ENCODE assay signal across 7 cellular contexts in genomic region chr16:8850279-8850885, GRCh38. TPM values are rescaled to one million over a fixed set of nuclear protein-coding genes. Genes with fewer than 3 reads are reported as not detected.
DNase-seq lines count a peak whose midpoint lies in the region; ATAC-seq and TF ChIP-seq lines count a peak whose summit lies in the region.

No MANE protein-coding gene starts in this region.

- ATAC-seq in HCT116 (0 out of 2 replicates have a peak, but pooled peaks have one; percentile 7), T-helper 17 cell (peak; percentile 53), GM21619 (IDR thresholded peaks at IDR 0.05; ENCODE audit: unreplicated experiment) (no peak)

- DNase-seq in HCT116 (ENCODE audit: low read depth, low spot score) = no peak
- no peak for DNase-seq in T-helper 17 cell
- DNase-seq in fibroblast of villous mesenchyme (ENCODE audit: low read depth) = peak; percentile 83
- DNase-seq in smooth muscle cell (lab: John Stamatoyannopoulos, UW; ENCODE audit: unreplicated experiment) = no peak
- DNase-seq in mesendoderm = no peak
- DNase-seq in NCI-H2227 (lab: John Stamatoyannopoulos, UW; ENCODE audit: unreplicated experiment) = no peak

- peaks cover 20% of the 10 kb centered on the region for H3K4me1 Mint-ChIP-seq in T-helper 17 cell

- H3K27ac Mint-ChIP-seq in T-helper 17 cell = peak overlapping the region; percentile 79

- H3K79me1 ChIP-seq in mesendoderm (ENCODE audit: low read length) = peaks cover 6% of the 10 kb centered on the region

- no peaks in the 10 kb centered on the region for H3K9me3 ChIP-seq in HCT116 (ENCODE audit: control insufficient read depth in 1 of 2, insufficient read depth in 1 of 2, low read depth in 1 of 2, low read length in 2 of 2)
- H3K9me3 ChIP-seq in T-helper 17 cell (ENCODE audit: control insufficient read depth, low read length, poor library complexity, severe bottlenecking) = no peaks in the 10 kb centered on the region
- no peaks in the 10 kb centered on the region for H3K9me3 ChIP-seq in smooth muscle cell (replicated peaks; ENCODE audit: low read depth)

- no peak overlapping the region for H3K18ac ChIP-seq in mesendoderm (ENCODE audit: low read length)

- H3K36me3 ChIP-seq in HCT116 (ENCODE audit: control insufficient read depth in 1 of 2, insufficient read depth in 2 of 2, low read length in 2 of 2) (peaks cover 23 to 47% of the 10 kb centered on the region in 2 experiments; a peak in 3 of 4 replicates), smooth muscle cell (ENCODE audit: low read depth) (peaks cover 2% of the 10 kb centered on the region), mesendoderm (ENCODE audit: control insufficient read depth, insufficient read depth, low read length) (peaks cover 12% of the 10 kb centered on the region)

- TF ChIP-seq CTCF in HCT116 (IDR thresholded peaks at IDR 0.05 in 2 of 3, conservative IDR thresholded peaks at IDR 0.05 in 1 of 3; ENCODE audit: borderline replicate concordance in 1 of 3, insufficient read depth in 1 of 3, low read depth in 2 of 3, low read length in 2 of 3) (no peak), fibroblast of villous mesenchyme (IDR thresholded peaks at IDR 0.05; ENCODE audit: insufficient read depth, low read depth, low read length) (no peak), smooth muscle cell (IDR thresholded peaks at IDR 0.05; ENCODE audit: borderline replicate concordance, insufficient read depth, poor library complexity, severe bottlenecking) (no peak)

- no peak overlapping the region for H2BK15ac ChIP-seq in mesendoderm (replicated peaks; ENCODE audit: low read depth)

- H3K23ac ChIP-seq in mesendoderm (ENCODE audit: low read length) = no peak overlapping the region

- TF ChIP-seq POLR2A in HCT116 (IDR thresholded peaks at IDR 0.05; ENCODE audit: borderline replicate concordance, extremely low read depth, insufficient read depth, insufficient read length) = no peak

- peaks cover 6% of the 10 kb centered on the region for H3K36me3 Mint-ChIP-seq in T-helper 17 cell (ENCODE audit: low read depth)

- H2AK5ac ChIP-seq in mesendoderm (ENCODE audit: low read length) = no peak overlapping the region

- H3K4me3 Mint-ChIP-seq in T-helper 17 cell = no peak overlapping the region

- H4K5ac ChIP-seq in mesendoderm (ENCODE audit: low read length) = no peak overlapping the region

- no peak overlapping the region for H3K56ac ChIP-seq in mesendoderm (ENCODE audit: low read length)

- POLR2A ChIA-PET in HCT116 (lab: Charles Lee) = interaction anchor here (0.6 kb wide), 1 partner anchor 18 kb away, joined by 3 read pairs; the partner anchor contains the start of gene CARHSP1

- WGBS in smooth muscle cell (ENCODE audit: low lambda C conversion rate) = 79% methylated on average over 11 of the region's 11 CpGs
- no CpG with 5 or more reads among the region's 11 CpGs for WGBS in mesendoderm (ENCODE audit: extremely low coverage, insufficient coverage, low lambda C conversion rate)

- no peak overlapping the region for H4K8ac ChIP-seq in mesendoderm (ENCODE audit: low read depth, low read length)

- RAD21 ChIA-PET in HCT116 (lab: Charles Lee; ENCODE audit: low non-redundant PET in 1 of 2, low total read pairs in 2 of 2, uncharacterized antibody in 2 of 2, unreplicated experiment in 2 of 2) = interaction anchor here in 1 of 2 experiments (0.6 kb wide), 1 partner anchor 190 kb away, joined by 4 read pairs; no protein-coding TSS in a partner anchor

- H3K4me2 ChIP-seq in HCT116 (ENCODE audit: low read length) (no peak overlapping the region), smooth muscle cell (no peak overlapping the region), mesendoderm (ENCODE audit: low read length) (no peak overlapping the region)

- H3K9ac ChIP-seq in HCT116 (ENCODE audit: low read length) = no peak overlapping the region
- no peak overlapping the region for H3K9ac ChIP-seq in smooth muscle cell (ENCODE audit: low read depth)
- H3K9ac ChIP-seq in mesendoderm (ENCODE audit: low read length) = no peak overlapping the region

- intact Hi-C loops in HCT116 (cut with micrococcal nuclease) = no loop called here

- no peaks in the 10 kb centered on the region for H3K9me2 ChIP-seq in HCT116 (ENCODE audit: insufficient read depth)

- H3K27me3 ChIP-seq in HCT116 (ENCODE audit: insufficient read depth, low read length) (no peaks in the 10 kb centered on the region), smooth muscle cell (ENCODE audit: low read depth) (no peaks in the 10 kb centered on the region), mesendoderm (ENCODE audit: insufficient read depth, low read length, poor library complexity) (no peaks in the 10 kb centered on the region)

- H3K79me2 ChIP-seq in HCT116 (ENCODE audit: insufficient read depth, low read length) (peaks cover 23% of the 10 kb centered on the region), smooth muscle cell (ENCODE audit: low read depth) (peaks cover 11% of the 10 kb centered on the region), mesendoderm (ENCODE audit: control insufficient read depth, insufficient read depth, low read length) (no peaks in the 10 kb centered on the region)

- no peak for TF ChIP-seq RAD21 in HCT116 (IDR thresholded peaks at IDR 0.05; ENCODE audit: low read depth)

- no TSS peak for BruUV-seq in HCT116 (replicated peaks; lab: Mats Ljungman, UMichigan)

- H3K4me3 ChIP-seq in HCT116 (replicated peaks in 1 of 2; ENCODE audit: low read depth in 1 of 2, low read length in 2 of 2) (no peak overlapping the region), fibroblast of villous mesenchyme (ENCODE audit: low read depth, low read length) (no peak overlapping the region), smooth muscle cell (no peak overlapping the region), mesendoderm (ENCODE audit: low read length) (no peak overlapping the region)

- H3K4ac ChIP-seq in mesendoderm (ENCODE audit: low read depth, low read length) = no peak overlapping the region

- H3K27ac ChIP-seq in HCT116 (ENCODE audit: low read depth, low read length) = no peak overlapping the region; the same call in 1 of the 2 replicates
- peak overlapping the region; percentile 42 for H3K27ac ChIP-seq in smooth muscle cell (ENCODE audit: low read depth)
- H3K27ac ChIP-seq in mesendoderm (ENCODE audit: low read depth, low read length) = no peak overlapping the region

- no peaks in the 10 kb centered on the region; a peak in 1 of 4 replicates for H3K4me1 ChIP-seq in HCT116 (ENCODE audit: control insufficient read depth in 1 of 2, insufficient read depth in 2 of 2, low read length in 2 of 2)
- H3K4me1 ChIP-seq in smooth muscle cell (ENCODE audit: low read depth) = no peaks in the 10 kb centered on the region
- no peaks in the 10 kb centered on the region for H3K4me1 ChIP-seq in mesendoderm (ENCODE audit: control insufficient read depth, low read depth, low read length)

- no peaks in the 10 kb centered on the region for H3K27me3 Mint-ChIP-seq in T-helper 17 cell

- H2BK5ac ChIP-seq in mesendoderm (ENCODE audit: low read length) = no peak overlapping the region

- H2AFZ ChIP-seq in HCT116 (ENCODE audit: low read depth, low read length, poor library complexity, severe bottlenecking) = no peak overlapping the region
- no peak overlapping the region for H2AFZ ChIP-seq in smooth muscle cell (ENCODE audit: low read depth)

- H4K20me1 ChIP-seq in HCT116 (ENCODE audit: insufficient read depth) (no peaks in the 10 kb centered on the region), smooth muscle cell (ENCODE audit: low read depth) (peaks cover 92% of the 10 kb centered on the region)

- CTCF ChIA-PET in HCT116 (lab: Charles Lee) = no interaction called here

- no peak overlapping the region for H2BK120ac ChIP-seq in mesendoderm (ENCODE audit: low read depth, low read length)

- peaks cover 25% of the 10 kb centered on the region for H3F3A ChIP-seq in smooth muscle cell (ENCODE audit: low read depth)

TF ChIP-seq in HCT116, 20 proteins besides CTCF, POLR2A, EP300 and RAD21 (continues in another document):
- 0 out of 2 replicates have a peak, but pooled peaks have one; percentile 30 for TF ChIP-seq POLR2AphosphoS5 (IDR thresholded peaks at IDR 0.05; ENCODE audit: low read depth, low read length)
- TF ChIP-seq SRF (IDR thresholded peaks at IDR 0.05; ENCODE audit: low read depth) = no peak
- TF ChIP-seq EZH2phosphoT487 (IDR thresholded peaks at IDR 0.05; ENCODE audit: borderline replicate concordance) = no peak
- no peak for TF ChIP-seq EZH2 (IDR thresholded peaks at IDR 0.05)
- no peak for TF ChIP-seq ATF3 (IDR thresholded peaks at IDR 0.05)
- TF ChIP-seq JUND (IDR thresholded peaks at IDR 0.05) = no peak
- no peak for TF ChIP-seq SIN3A (IDR thresholded peaks at IDR 0.05; ENCODE audit: low read depth)
- no peak for TF ChIP-seq SP1 (IDR thresholded peaks at IDR 0.05; ENCODE audit: low read depth)

RNA-seq across cellular contexts. Expression of gene CARHSP1, which starts 18.4 kb away (rescaled TPM):
- total RNA-seq in HCT116 (2021; ENCODE audit: unreplicated experiment) (79.7 TPM), T-helper 17 cell (10 to 100 TPM; 25.4 to 30.4 TPM), fibroblast of villous mesenchyme (165 and 189 TPM in 2 replicates), smooth muscle cell (62.6 and 74.1 TPM in 2 replicates)
- 116 and 137 TPM in 2 replicates for polyA plus RNA-seq in HCT116 (2012)
- polyA plus RNA-seq in smooth muscle cell = 94.0 and 118 TPM in 2 replicates
- polyA plus RNA-seq in mesendoderm (2013, experiment 1 of 2) = 81.0 TPM
- 79.6 TPM for polyA plus RNA-seq in mesendoderm (2013, experiment 2 of 2)

RNA-seq across cellular contexts. Expression of gene LITAFD, which starts 31.8 kb away (rescaled TPM):
- not detected for total RNA-seq in HCT116 (2021; ENCODE audit: unreplicated experiment)
- polyA plus RNA-seq in HCT116 (2012) = not detected in 2 replicates
- under 1 TPM in 1 of 2 donors, not detected in 1; 0.75 TPM for total RNA-seq in T-helper 17 cell
- not detected in 2 replicates for total RNA-seq in fibroblast of villous mesenchyme
- total RNA-seq in smooth muscle cell = not detected in 2 replicates
- 0.37 TPM in 1 of 2 replicates, not detected in the other for polyA plus RNA-seq in smooth muscle cell
- polyA plus RNA-seq in mesendoderm (2013, experiment 1 of 2) = not detected
- polyA plus RNA-seq in mesendoderm (2013, experiment 2 of 2) = not detected

RNA-seq across cellular contexts. Expression of gene PMM2, which starts 52.7 kb away (rescaled TPM):
- total RNA-seq in HCT116 (2021; ENCODE audit: unreplicated experiment) = 53.3 TPM
- 21.7 and 22.6 TPM in 2 replicates for polyA plus RNA-seq in HCT116 (2012)
- total RNA-seq in T-helper 17 cell = 10 to 100 TPM; 35.8 to 40.6 TPM
- total RNA-seq in fibroblast of villous mesenchyme = 53.1 and 53.5 TPM in 2 replicates
- total RNA-seq in smooth muscle cell = 31.4 and 47.5 TPM in 2 replicates
- 33.5 and 40.6 TPM in 2 replicates for polyA plus RNA-seq in smooth muscle cell
- polyA plus RNA-seq in mesendoderm (2013, experiment 1 of 2) = 59.3 TPM
- polyA plus RNA-seq in mesendoderm (2013, experiment 2 of 2) = 57.4 TPM

RNA-seq across cellular contexts. Expression of gene TMEM186, which starts 52.9 kb away (rescaled TPM):
- 14.0 TPM for total RNA-seq in HCT116 (2021; ENCODE audit: unreplicated experiment)
- polyA plus RNA-seq in HCT116 (2012) = 12.5 and 13.2 TPM in 2 replicates
- 1 to 10 TPM; 2.4 to 3.5 TPM for total RNA-seq in T-helper 17 cell
- 3.2 and 5.2 TPM in 2 replicates for total RNA-seq in fibroblast of villous mesenchyme
- total RNA-seq in smooth muscle cell = 1.1 and 1.3 TPM in 2 replicates
- 9.7 and 10.6 TPM in 2 replicates for polyA plus RNA-seq in smooth muscle cell
- polyA plus RNA-seq in mesendoderm (2013, experiment 1 of 2) = 5.5 TPM
- polyA plus RNA-seq in mesendoderm (2013, experiment 2 of 2) = 6.0 TPM
